In the genomic region with DNA sequence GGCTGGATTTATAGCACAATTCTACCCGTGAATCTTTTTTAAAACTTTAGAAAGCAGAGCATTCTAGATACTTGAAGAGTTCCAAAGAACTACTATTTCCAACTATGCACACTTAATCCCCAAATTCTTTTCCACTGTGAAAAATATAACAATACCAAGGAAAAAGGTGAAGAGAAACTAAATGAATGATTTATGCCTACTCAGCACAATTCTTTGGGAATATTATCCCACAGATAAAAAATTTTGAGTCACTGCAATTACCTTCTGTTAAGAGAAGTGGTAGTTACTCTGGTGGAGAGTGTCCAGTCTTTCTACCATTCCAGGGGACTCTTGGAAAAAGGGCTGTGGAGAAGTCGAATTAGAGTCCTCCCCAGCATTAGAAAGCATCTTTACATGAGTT, we compare ENCODE assay signal across 2 cellular contexts.
A peak's percentile ranks its signal among the peaks of the same experiment; 100 is the strongest.
TF ChIP-seq lines count a peak whose summit lies in the region.

No MANE protein-coding gene starts in this region.

TF ChIP-seq in HepG2, 621 proteins besides CTCF, POLR2A, EP300 and RAD21:
- TF ChIP-seq MAFF (IDR thresholded peaks at IDR 0.05; ENCODE audit: low read depth, low read length) = peak; percentile 97
- TF ChIP-seq MAFK (conservative IDR thresholded peaks at IDR 0.05 in 1 of 2, IDR thresholded peaks at IDR 0.05 in 1 of 2; ENCODE audit: low read length in 2 of 2) = peak; percentile 95 to 98
- no peak for TF ChIP-seq ZFP37 (CRISPR knock-in tag; IDR thresholded peaks at IDR 0.05; ENCODE audit: borderline replicate concordance)
TF ChIP-seq in HepG2: peak in this region for 2.

TF ChIP-seq in K562, 482 proteins besides CTCF, POLR2A, EP300 and RAD21:
- TF ChIP-seq MAFG (tag; conservative IDR thresholded peaks at IDR 0.05) (peak; percentile 95), ZNF316 (IDR thresholded peaks at IDR 0.05) (peak; percentile 98), CREBBP (IDR thresholded peaks at IDR 0.05; ENCODE audit: low read depth, low read length) (no peak), MAFK (IDR thresholded peaks at IDR 0.05; ENCODE audit: low read length) (peak; percentile 99), C11orf30 (IDR thresholded peaks at IDR 0.05; ENCODE audit: low read depth) (peak; percentile 95), MAFF (IDR thresholded peaks at IDR 0.05; ENCODE audit: low read length) (peak; percentile 99)
TF ChIP-seq in K562: peak in this region for 5.
